Comparison of ENCODE assay signal across 14 cellular contexts in the genomic region with DNA sequence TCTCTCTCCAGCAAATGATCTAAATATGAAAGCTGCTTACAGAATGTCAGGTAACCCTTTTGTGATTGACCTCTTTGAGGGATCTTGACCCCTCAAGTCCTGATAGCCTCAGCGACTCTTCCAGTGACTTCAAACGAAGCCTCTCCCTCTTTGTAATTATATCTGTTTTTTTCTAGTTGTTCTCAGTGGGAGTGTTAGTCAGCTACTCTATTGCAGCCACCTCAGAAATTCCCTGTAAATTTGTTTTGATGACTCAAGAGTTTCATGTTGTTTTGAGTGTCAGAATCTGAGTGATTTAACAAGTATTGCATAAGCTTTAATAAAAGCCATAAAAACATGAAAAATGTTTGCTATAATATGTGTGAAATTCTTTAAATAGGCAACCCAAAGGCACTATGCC.
A peak's percentile ranks its signal among the peaks of the same experiment; 100 is the strongest.
DNase-seq lines count a peak whose midpoint lies in the region; ATAC-seq and TF ChIP-seq lines count a peak whose summit lies in the region.
"Had no signal": no experiment of that assay in that cellular context is flagged by ENCODE, and none has a peak within 500 bp of the region (broad histone marks: within the 10 kb centered on the region; RNA-seq: fewer than 3 reads in every experiment).

No MANE protein-coding gene starts in this region.

- H3K4me3 ChIP-seq in epithelial cell of esophagus (ENCODE audit: low read length): no peak overlapping the region
- H3K4me3 ChIP-seq: colonic mucosa, transverse colon had no signal

- peaks cover 7% of the 10 kb centered on the region for H3K9me3 Mint-ChIP-seq in activated CD8-positive, alpha-beta memory T cell treated with anti-CD3 and anti-CD28 coated beads, Interleukin-2, amount 10 ng/mL, durations not matched to agents 7 days and 5 days (ENCODE audit: low read depth)

- H3K27ac Mint-ChIP-seq in activated CD8-positive, alpha-beta memory T cell treated with anti-CD3 and anti-CD28 coated beads, Interleukin-2, amount 10 ng/mL, durations not matched to agents 7 days and 5 days: no peak overlapping the region

- no peak for TF ChIP-seq CTCF in epithelial cell of esophagus (IDR thresholded peaks at IDR 0.05; ENCODE audit: insufficient read depth, low read depth, low read length, missing control alignments)
- no peak for TF ChIP-seq CTCF in omental fat pad (IDR thresholded peaks at IDR 0.05)

- H3K36me3 Mint-ChIP-seq in activated CD8-positive, alpha-beta memory T cell treated with anti-CD3 and anti-CD28 coated beads, Interleukin-2, amount 10 ng/mL, durations not matched to agents 7 days and 5 days: no peaks in the 10 kb centered on the region

- no peaks in the 10 kb centered on the region for H3K27me3 Mint-ChIP-seq in activated CD8-positive, alpha-beta memory T cell treated with anti-CD3 and anti-CD28 coated beads, Interleukin-2, amount 10 ng/mL, durations not matched to agents 7 days and 5 days

- no peaks in the 10 kb centered on the region for H3K4me1 Mint-ChIP-seq in activated CD8-positive, alpha-beta memory T cell treated with anti-CD3 and anti-CD28 coated beads, Interleukin-2, amount 10 ng/mL, durations not matched to agents 7 days and 5 days

- CTCF ChIA-PET in activated CD8-positive, alpha-beta memory T cell treated with anti-CD3 and anti-CD28 coated beads, Interleukin-2, amount 10 ng/mL, durations not matched to agents 7 days and 5 days (lab: Charles Lee): no interaction called here

- DNase-seq in DMS53 treated with DMSO at 0.1 percent for 48 hours (lab: John Stamatoyannopoulos, UW; ENCODE audit: unreplicated experiment) (peak; percentile 37), NCI-H460 (ENCODE audit: extremely low read depth, low read depth) (peak; percentile 81), epithelial cell of esophagus (ENCODE audit: low read depth) (peak; percentile 93), omental fat pad (ENCODE audit: low spot score) (no peak), HuH-7.5 (ENCODE audit: low spot score) (no peak), NCI-H1694 (lab: John Stamatoyannopoulos, UW) (no peak)
- no peak for DNase-seq in activated CD8-positive, alpha-beta memory T cell treated with anti-CD3 and anti-CD28 coated beads, Interleukin-2, amount 10 ng/mL, durations not matched to agents 7 days and 5 days
- DNase-seq in activated naive CD4-positive, alpha-beta T cell treated with Interleukin-2 at 50 U/mL for 16 hours: no peak
- DNase-seq: colonic mucosa, DMS 273 treated with DMSO at 0.1 percent for 48 hours, NCI-H510A treated with DMSO at 0.1 percent for 48 hours, nucleus accumbens, T-helper 9 cell, transverse colon had no signal

- ATAC-seq in omental fat pad (ENCODE audit: low FRiP score): peak; percentile 94
- ATAC-seq in activated CD8-positive, alpha-beta memory T cell treated with anti-CD3 and anti-CD28 coated beads, Interleukin-2, amount 10 ng/mL, durations not matched to agents 7 days and 5 days: no peak

- H3K4me3 Mint-ChIP-seq in activated CD8-positive, alpha-beta memory T cell treated with anti-CD3 and anti-CD28 coated beads, Interleukin-2, amount 10 ng/mL, durations not matched to agents 7 days and 5 days: no peak overlapping the region

Comparison
In these comparisons a context has a peak if more than half of its experiments do, and no peak if none do; other contexts are left out.
1. DNase-seq: peak in DMS53 treated with DMSO at 0.1 percent for 48 hours (single experiment), NCI-H460 (single experiment) and epithelial cell of esophagus (single experiment); none in omental fat pad (single experiment), activated CD8-positive, alpha-beta memory T cell treated with anti-CD3 and anti-CD28 coated beads, Interleukin-2, amount 10 ng/mL, durations not matched to agents 7 days and 5 days (single experiment), HuH-7.5 (single experiment), activated naive CD4-positive, alpha-beta T cell treated with Interleukin-2 at 50 U/mL for 16 hours (single experiment) and NCI-H1694 (single experiment).